Comparison of ENCODE assay signal across 8 cellular contexts in genomic region chr3:195270079-195270349, GRCh38. TPM values are rescaled to one million over a fixed set of nuclear protein-coding genes. Genes with fewer than 3 reads are reported as not detected.
A peak's percentile ranks its signal among the peaks of the same experiment; 100 is the strongest.
DNase-seq lines count a peak whose midpoint lies in the region; ATAC-seq, FAIRE-seq and TF ChIP-seq lines count a peak whose summit lies in the region.

No MANE protein-coding gene starts in this region.

- no peaks in the 10 kb centered on the region for H3K36me3 Mint-ChIP-seq in HFFc6 (ENCODE audit: low read depth)

- ATAC-seq in A549 (no peak), HG02571 (IDR thresholded peaks at IDR 0.05; ENCODE audit: unreplicated experiment) (no peak), omental fat pad (ENCODE audit: low FRiP score) (no peak)

- H3K27me3 ChIP-seq in bronchial epithelial cell (ENCODE audit: control insufficient read depth, insufficient read depth, low read length) (no peaks in the 10 kb centered on the region), mucosa of stomach (ENCODE audit: control insufficient read depth, insufficient read depth, low read length) (no peaks in the 10 kb centered on the region)

- peaks cover 23% of the 10 kb centered on the region for H3K4me1 Mint-ChIP-seq in HFFc6 (ENCODE audit: low read depth)

- WGBS in A549 (ENCODE audit: missing lambda C conversion rate): 0% methylated on average over 8 of the region's 8 CpGs

- no peak for TF ChIP-seq RAD21 in A549 (conservative IDR thresholded peaks at IDR 0.05 in 1 of 2, IDR thresholded peaks at IDR 0.05 in 1 of 2)

- DNase-seq in A549 (ENCODE audit: low read depth in 1 of 2, low spot score in 1 of 2) (no peak), HFFc6 (no peak), bronchial epithelial cell (ENCODE audit: low read depth) (no peak), omental fat pad (ENCODE audit: low spot score) (no peak), GM12892 (ENCODE audit: insufficient read length) (no peak), T-helper 9 cell (no peak)

- H3K9ac ChIP-seq in mucosa of stomach (ENCODE audit: low read length): peak overlapping the region; percentile 58

- peak overlapping the region; percentile 95 for H3K4me2 ChIP-seq in A549

- CTCF ChIA-PET in A549 (lab: Yijun Ruan, JAX): interaction anchor here (0.6 to 8.3 kb wide), 26 partner anchors 8 to 599 kb away, joined by 3 to 186 read pairs (median 4); partner anchors contain the start of genes ACAP2, LSG1 and PPP1R2

- H3K9me3 Mint-ChIP-seq in HFFc6: no peaks in the 10 kb centered on the region

- H3K27me3 Mint-ChIP-seq in HFFc6 (ENCODE audit: insufficient read depth): no peaks in the 10 kb centered on the region

- H3K9me3 ChIP-seq in A549 (no peaks in the 10 kb centered on the region), mucosa of stomach (ENCODE audit: control insufficient read depth, low read length) (no peaks in the 10 kb centered on the region)

- H3K4me3 ChIP-seq in A549 (peak overlapping the region; percentile 69), bronchial epithelial cell (ENCODE audit: low read depth, low read length) (peak overlapping the region; percentile 60), mucosa of stomach (ENCODE audit: low read length) (peak overlapping the region; percentile 57)

- peak overlapping the region; percentile 87 to 99; a peak in 5 of 6 replicates for H3K27ac ChIP-seq in A549

- POLR2A ChIA-PET in A549 (lab: Yijun Ruan, JAX): interaction anchor here (0.6 to 2.5 kb wide), 8 partner anchors 9 to 598 kb away, joined by 3 to 18 read pairs (median 4); partner anchors contain the start of genes ACAP2, FAM43A, LSG1 and PPP1R2

- FAIRE-seq in A549 (lab: Jason Lieb, UNC) (no peak), bronchial epithelial cell (lab: Jason Lieb, UNC) (no peak), GM12892 (lab: Jason Lieb, UNC) (no peak)

- peak overlapping the region; percentile 64 for H3K27ac Mint-ChIP-seq in HFFc6

- peak overlapping the region; percentile 95 for H3K4me3 Mint-ChIP-seq in HFFc6

- H3K36me3 ChIP-seq in bronchial epithelial cell (ENCODE audit: control insufficient read depth, insufficient read depth, low read length) (no peaks in the 10 kb centered on the region), mucosa of stomach (ENCODE audit: control insufficient read depth, insufficient read depth, low read length) (no peaks in the 10 kb centered on the region)

- no peak for TF ChIP-seq EP300 in A549 (IDR thresholded peaks at IDR 0.05)

- TF ChIP-seq CTCF in A549 (IDR thresholded peaks at IDR 0.05) (no peak), HFFc6 (IDR thresholded peaks at IDR 0.05) (no peak), bronchial epithelial cell (IDR thresholded peaks at IDR 0.05; ENCODE audit: insufficient read depth, low read length, severe bottlenecking) (no peak), omental fat pad (IDR thresholded peaks at IDR 0.05) (no peak)

- H3K4me1 ChIP-seq in A549 (peaks cover 12% of the 10 kb centered on the region), mucosa of stomach (ENCODE audit: control insufficient read depth, insufficient read depth, low read length) (peaks cover 24% of the 10 kb centered on the region)

- TF ChIP-seq POLR2A in A549 (IDR thresholded peaks at IDR 0.05; ENCODE audit: low read length): no peak
- TF ChIP-seq POLR2A in GM12892 (IDR thresholded peaks at IDR 0.05; ENCODE audit: low read depth, low read length): no peak

TF ChIP-seq in A549, 52 proteins besides CTCF, POLR2A, EP300 and RAD21:
- no peak for TF ChIP-seq MAFK (IDR thresholded peaks at IDR 0.05; ENCODE audit: partially characterized antibody)

RNA-seq across cellular contexts. Expression of gene XXYLT1, which starts 0.9 kb away (rescaled TPM):
- polyA plus RNA-seq in A549 (2011; rRNA removed) (11.5 and 12.0 TPM in 2 replicates), A549 (2017; fragmentation: RNase III; extraction: RNeasy Plus Mini Kit Qiagen cat#74134 plus additional on column Dnase treatment) (9.7 to 11.9 TPM (median 11.1 TPM) in 3 replicates)
- 10.3 and 14.7 TPM in 2 replicates for polyA plus RNA-seq in A549 (2012; cell fraction: cytosol; rRNA removed)
- 10.0 and 12.1 TPM in 2 replicates for polyA plus RNA-seq in A549 (2012; cell fraction: nucleus; rRNA removed)
- 13.0 and 14.9 TPM in 2 replicates for polyA minus RNA-seq in A549 (2011; rRNA and poly(A)+ RNA removed)
- 10 to 100 TPM; 16.9 to 24.2 (median 18.3) TPM for total RNA-seq in HFFc6 (2021; fragmentation: NEBNext Ultra II Directional; extraction: Animal tissue kit (Norgen Biotek cat#: 25700))
- total RNA-seq in bronchial epithelial cell (10.2 and 10.5 TPM in 2 replicates), omental fat pad (10 to 100 TPM in 1 of 4 donors, 1 to 10 TPM in 3; 6.0 to 16.1 (median 9.6) TPM)
- polyA plus RNA-seq in GM12892 (2012; ENCODE audit: missing spikeins): 4.8 TPM
